ENCODE assay signal across 28 cellular contexts in genomic region chr7:90756366-90756765, GRCh38.
"Had no signal": no experiment of that assay in that cellular context is flagged by ENCODE, and none has a peak within 500 bp of the region (broad histone marks: within the 10 kb centered on the region; RNA-seq: fewer than 3 reads in every experiment).

No MANE protein-coding gene starts in this region.

- DNase-seq: activated CD4-positive, alpha-beta memory T cell treated with anti-CD3 and anti-CD28 coated beads, Interleukin-2, amount 10 ng/mL, durations not matched to agents 7 days and 5 days; activated CD4-positive, alpha-beta T cell treated with anti-CD3 and anti-CD28 coated beads for 36 hours; activated CD4-positive, alpha-beta T cell treated with anti-CD3 and anti-CD28 coated beads, Interleukin-2, amount 50 U/mL, for 1 hour; activated gamma-delta T cell; activated naive CD4-positive, alpha-beta T cell treated with anti-CD3 and anti-CD28 coated beads for 36 hours; activated T-cell treated with anti-CD3 and anti-CD28 coated beads for 4 hours; activated T-cell treated with anti-CD3 and anti-CD28 coated beads, Interleukin-2, amount 50 U/mL, for 48 hours; amygdala; MM.1S; NCI-H1105 treated with DMSO at 0.1 percent for 48 hours; NCI-H1436 treated with DMSO at 0.1 percent for 48 hours; NCI-H187; NCI-H2081; NCI-H510A treated with DMSO at 0.1 percent for 48 hours; NCI-H69; NK-92 treated with Interleukin-12 subunit alpha and Interleukin-12 subunit beta, amount 100 ng/mL, for 24 hours; PC-9; SIG-M5; T-cell; T-helper 2 cell; T1000 had no signal

- H3K4me1 Mint-ChIP-seq: activated CD4-positive, alpha-beta memory T cell treated with anti-CD3 and anti-CD28 coated beads, Interleukin-2, amount 10 ng/mL, durations not matched to agents 7 days and 5 days; activated CD4-positive, alpha-beta T cell treated with anti-CD3 and anti-CD28 coated beads for 36 hours; activated T-helper 17 cell treated with anti-CD3 and anti-CD28 coated beads, Interleukin-2, amount 50 U/mL, for 72 hours; central memory CD8-positive, alpha-beta T cell; T-cell had no signal

- FAIRE-seq: astrocyte, TTC549 had no signal

- H3K4me3 ChIP-seq: PC-9 had no signal

- H3K9me3 Mint-ChIP-seq: activated CD4-positive, alpha-beta memory T cell treated with anti-CD3 and anti-CD28 coated beads, Interleukin-2, amount 10 ng/mL, durations not matched to agents 7 days and 5 days; activated naive CD4-positive, alpha-beta T cell treated with anti-CD3 and anti-CD28 coated beads for 36 hours had no signal

- H3K27me3 Mint-ChIP-seq: activated CD4-positive, alpha-beta memory T cell treated with anti-CD3 and anti-CD28 coated beads, Interleukin-2, amount 10 ng/mL, durations not matched to agents 7 days and 5 days; activated CD4-positive, alpha-beta T cell treated with anti-CD3 and anti-CD28 coated beads for 36 hours; activated T-helper 17 cell treated with anti-CD3 and anti-CD28 coated beads, Interleukin-2, amount 50 U/mL, for 72 hours; brain; central memory CD8-positive, alpha-beta T cell; T-cell had no signal

- H3K4me3 Mint-ChIP-seq: activated CD4-positive, alpha-beta memory T cell treated with anti-CD3 and anti-CD28 coated beads, Interleukin-2, amount 10 ng/mL, durations not matched to agents 7 days and 5 days; activated CD4-positive, alpha-beta T cell treated with anti-CD3 and anti-CD28 coated beads for 36 hours; activated naive CD4-positive, alpha-beta T cell treated with anti-CD3 and anti-CD28 coated beads for 36 hours; activated naive CD8-positive, alpha-beta T cell; activated T-helper 17 cell treated with anti-CD3 and anti-CD28 coated beads, Interleukin-2, amount 50 U/mL, for 72 hours; brain; central memory CD8-positive, alpha-beta T cell; T-cell had no signal

- H3K4me2 ChIP-seq: PC-9 had no signal

- ATAC-seq: activated CD4-positive, alpha-beta T cell treated with anti-CD3 and anti-CD28 coated beads for 36 hours; activated T-helper 17 cell treated with anti-CD3 and anti-CD28 coated beads, Interleukin-2, amount 50 U/mL, for 72 hours; T-cell had no signal

- H3K27ac Mint-ChIP-seq: activated CD4-positive, alpha-beta memory T cell treated with anti-CD3 and anti-CD28 coated beads, Interleukin-2, amount 10 ng/mL, durations not matched to agents 7 days and 5 days; activated CD4-positive, alpha-beta T cell treated with anti-CD3 and anti-CD28 coated beads for 36 hours; activated naive CD4-positive, alpha-beta T cell treated with anti-CD3 and anti-CD28 coated beads for 36 hours; activated naive CD8-positive, alpha-beta T cell; activated T-helper 17 cell treated with anti-CD3 and anti-CD28 coated beads, Interleukin-2, amount 50 U/mL, for 72 hours; brain; T-cell had no signal

- H3K27ac ChIP-seq: PC-9, VCaP had no signal

- H3K36me3 Mint-ChIP-seq: activated naive CD8-positive, alpha-beta T cell; T-cell had no signal

- H2AFZ ChIP-seq: PC-9 had no signal
